ENCODE assay signal across 19 cellular contexts in the genomic region with DNA sequence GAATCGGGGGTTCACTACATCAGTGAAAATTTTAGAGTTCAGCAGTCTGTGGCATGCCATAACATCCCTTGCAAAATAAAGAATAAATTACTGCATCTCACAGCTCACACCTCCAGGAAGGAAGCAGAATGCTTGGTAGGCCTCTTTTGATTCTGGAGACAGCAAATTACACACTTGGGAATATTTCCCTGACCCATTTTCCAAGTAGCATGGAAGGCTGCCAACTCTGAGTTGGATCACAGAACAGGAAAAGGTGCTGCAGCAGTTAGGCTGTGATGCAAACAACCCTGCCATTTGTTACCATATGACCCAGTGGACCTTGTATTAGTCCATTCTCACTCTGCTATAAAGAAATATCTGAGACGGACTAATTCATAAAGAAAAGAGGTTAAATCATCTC.
DNase-seq lines count a peak whose midpoint lies in the region; ATAC-seq and TF ChIP-seq lines count a peak whose summit lies in the region.
"Had no signal": no experiment of that assay in that cellular context is flagged by ENCODE, and none has a peak within 500 bp of the region (broad histone marks: within the 10 kb centered on the region; RNA-seq: fewer than 3 reads in every experiment).

No MANE protein-coding gene starts in this region.

- H3K27me3 ChIP-seq in BLaER1: no peaks in the 10 kb centered on the region
- no peaks in the 10 kb centered on the region for H3K27me3 ChIP-seq in uterus
- H3K27me3 ChIP-seq: Peyer's patch, SJSA1 had no signal

- H3K27ac ChIP-seq in BLaER1 (no peak overlapping the region), VCaP (peak overlapping the region; percentile 35), uterus (no peak overlapping the region)
- H3K27ac ChIP-seq: Peyer's patch, SJSA1 had no signal

- H3K9ac ChIP-seq in BLaER1: no peak overlapping the region

- H3K27ac Mint-ChIP-seq in stimulated activated naive CD8-positive, alpha-beta T cell treated with anti-CD3 and anti-CD28 coated beads, Interleukin-15, amount 100 ng/mL, for 72 hours: no peak overlapping the region
- H3K27ac Mint-ChIP-seq: CD4-positive, CD25-positive, alpha-beta regulatory T cell; H9; T-helper 1 cell treated with Interleukin-12 subunit alpha and Interleukin-12 subunit beta and Interleukin-4 antibody, amounts not matched to agents 30 μg/mL and 1 μg/mL, for 36 hours had no signal

- no peak for ATAC-seq in stimulated activated naive CD8-positive, alpha-beta T cell treated with anti-CD3 and anti-CD28 coated beads, Interleukin-15, amount 100 ng/mL, for 72 hours
- ATAC-seq: K562 had no signal

- H3K36me3 ChIP-seq in BLaER1 (no peaks in the 10 kb centered on the region), uterus (no peaks in the 10 kb centered on the region)
- H3K36me3 ChIP-seq: Peyer's patch, SJSA1 had no signal

- H3K4me3 Mint-ChIP-seq in stimulated activated naive CD8-positive, alpha-beta T cell treated with anti-CD3 and anti-CD28 coated beads, Interleukin-15, amount 100 ng/mL, for 72 hours: no peak overlapping the region
- H3K4me3 Mint-ChIP-seq: CD4-positive, CD25-positive, alpha-beta regulatory T cell; H9; T-helper 1 cell treated with Interleukin-12 subunit alpha and Interleukin-12 subunit beta and Interleukin-4 antibody, amounts not matched to agents 30 μg/mL and 1 μg/mL, for 36 hours had no signal

- 0 out of 2 replicates have a peak overlapping the region, but pooled peaks have one; percentile 81 for H3K4me2 ChIP-seq in BLaER1

- TF ChIP-seq CTCF in VCaP (conservative IDR thresholded peaks at IDR 0.05): no peak
- no peak for TF ChIP-seq CTCF in uterus (IDR thresholded peaks at IDR 0.05)

- H3K27me3 Mint-ChIP-seq in stimulated activated naive CD8-positive, alpha-beta T cell treated with anti-CD3 and anti-CD28 coated beads, Interleukin-15, amount 100 ng/mL, for 72 hours: no peaks in the 10 kb centered on the region
- H3K27me3 Mint-ChIP-seq: CD4-positive, CD25-positive, alpha-beta regulatory T cell had no signal

- DNase-seq in Ammon's horn (ENCODE audit: low spot score) (peak; percentile 9), pons (ENCODE audit: low spot score) (peak; percentile 37), uterus (no peak), NOMO-1 (lab: John Stamatoyannopoulos, UW; ENCODE audit: unreplicated experiment in 2 of 2) (no peak)
- DNase-seq in stimulated activated naive CD8-positive, alpha-beta T cell treated with anti-CD3 and anti-CD28 coated beads, Interleukin-15, amount 100 ng/mL, for 72 hours: no peak
- DNase-seq: AML-193; Caco-2; CD4-positive, CD25-positive, alpha-beta regulatory T cell; H9; NCI-H1417 treated with DMSO at 0.1 percent for 48 hours; NCI-H1930; NCI-H226; NCI-H524 treated with DMSO at 0.1 percent for 48 hours; Peyer's patch had no signal

- H3K9me3 ChIP-seq in BLaER1 (peaks cover 11% of the 10 kb centered on the region), uterus (no peaks in the 10 kb centered on the region)
- H3K9me3 ChIP-seq: Caco-2, Peyer's patch, SJSA1 had no signal

- H3K4me3 ChIP-seq in BLaER1 (no peak overlapping the region), uterus (no peak overlapping the region)
- H3K4me3 ChIP-seq: K562, Peyer's patch, SJSA1 had no signal

- H3K4me1 ChIP-seq in BLaER1: peaks cover 42% of the 10 kb centered on the region
- H3K4me1 ChIP-seq in uterus: no peaks in the 10 kb centered on the region
- H3K4me1 ChIP-seq: Caco-2, Peyer's patch, SJSA1 had no signal

- intact Hi-C loops in uterus (cut with DNase I; ENCODE audit: low total_unique reads): no loop called here

- TF ChIP-seq POLR2A in uterus (IDR thresholded peaks at IDR 0.05): no peak

- H3K9me3 Mint-ChIP-seq in stimulated activated naive CD8-positive, alpha-beta T cell treated with anti-CD3 and anti-CD28 coated beads, Interleukin-15, amount 100 ng/mL, for 72 hours: peaks cover 12 to 15% of the 10 kb centered on the region in 2 donors
- H3K9me3 Mint-ChIP-seq: H9 had no signal

- H4K20me1 ChIP-seq in BLaER1: no peaks in the 10 kb centered on the region

- no peaks in the 10 kb centered on the region for H3K4me1 Mint-ChIP-seq in stimulated activated naive CD8-positive, alpha-beta T cell treated with anti-CD3 and anti-CD28 coated beads, Interleukin-15, amount 100 ng/mL, for 72 hours
- H3K4me1 Mint-ChIP-seq: CD4-positive, CD25-positive, alpha-beta regulatory T cell; H9 had no signal

Comparison
In these comparisons a context has a peak if more than half of its experiments do, and no peak if none do; other contexts are left out.
1. DNase-seq: peak in Ammon's horn (single experiment) and pons (single experiment); none in uterus (0 of 2), NOMO-1 (0 of 2) and stimulated activated naive CD8-positive, alpha-beta T cell treated with anti-CD3 and anti-CD28 coated beads, Interleukin-15, amount 100 ng/mL, for 72 hours (0 of 2).